In genomic region chr14:77721437-77721836, GRCh38 we compare ENCODE assay signal across 32 cellular contexts.
"Had no signal": no experiment of that assay in that cellular context is flagged by ENCODE, and none has a peak within 500 bp of the region (broad histone marks: within the 10 kb centered on the region; RNA-seq: fewer than 3 reads in every experiment).

No MANE protein-coding gene starts in this region.

- H3K27me3 Mint-ChIP-seq: activated B cell treated with CpG ODN at 0.5 μM for 24 hours; activated CD4-positive, alpha-beta memory T cell treated with anti-CD3 and anti-CD28 coated beads, Interleukin-2, amount 10 ng/mL, durations not matched to agents 7 days and 5 days; activated CD4-positive, alpha-beta T cell treated with anti-CD3 and anti-CD28 coated beads, Interleukin-2, amount 10 ng/mL, durations not matched to agents 24 days and 14 days; activated CD8-positive, alpha-beta memory T cell treated with anti-CD3 and anti-CD28 coated beads, Interleukin-2, amount 10 ng/mL, durations not matched to agents 7 days and 5 days; activated naive CD8-positive, alpha-beta T cell; activated T-helper 17 cell treated with anti-CD3 and anti-CD28 coated beads, Interleukin-2, amount 50 U/mL, for 72 hours; central memory CD8-positive, alpha-beta T cell; T-helper 17 cell had no signal

- ATAC-seq: activated CD4-positive, CD25-positive, alpha-beta regulatory T cell treated with anti-CD3 and anti-CD28 coated beads, Interleukin-2, amount 50 U/mL, for 24 hours; activated CD8-positive, alpha-beta memory T cell treated with anti-CD3 and anti-CD28 coated beads, Interleukin-2, amount 10 ng/mL, durations not matched to agents 7 days and 5 days; activated T-helper 17 cell treated with anti-CD3 and anti-CD28 coated beads, Interleukin-2, amount 50 U/mL, for 72 hours; esophagus mucosa; T-helper 17 cell had no signal

- H3K4me1 Mint-ChIP-seq: activated B cell treated with CpG ODN at 0.5 μM for 24 hours; activated CD4-positive, alpha-beta memory T cell treated with anti-CD3 and anti-CD28 coated beads, Interleukin-2, amount 10 ng/mL, durations not matched to agents 7 days and 5 days; activated T-helper 17 cell treated with anti-CD3 and anti-CD28 coated beads, Interleukin-2, amount 50 U/mL, for 72 hours; central memory CD8-positive, alpha-beta T cell had no signal

- H3K9me3 Mint-ChIP-seq: activated B cell treated with CpG ODN at 0.5 μM for 24 hours; activated CD4-positive, alpha-beta memory T cell treated with anti-CD3 and anti-CD28 coated beads, Interleukin-2, amount 10 ng/mL, durations not matched to agents 7 days and 5 days; activated CD4-positive, alpha-beta T cell treated with anti-CD3 and anti-CD28 coated beads, Interleukin-2, amount 10 ng/mL, durations not matched to agents 24 days and 14 days; activated T-helper 17 cell treated with anti-CD3 and anti-CD28 coated beads, Interleukin-2, amount 50 U/mL, for 72 hours; central memory CD8-positive, alpha-beta T cell; T-helper 2 cell treated with Interferon-gamma antibody and Interleukin-4, amounts not matched to agents 5 μg/mL and 100 μg/mL, for 36 hours had no signal

- H3K4me3 Mint-ChIP-seq: activated B cell treated with CpG ODN at 0.5 μM for 24 hours; activated CD4-positive, alpha-beta memory T cell treated with anti-CD3 and anti-CD28 coated beads, Interleukin-2, amount 10 ng/mL, durations not matched to agents 7 days and 5 days; activated CD4-positive, alpha-beta T cell treated with anti-CD3 and anti-CD28 coated beads, Interleukin-2, amount 10 ng/mL, durations not matched to agents 24 days and 14 days; activated CD8-positive, alpha-beta memory T cell treated with anti-CD3 and anti-CD28 coated beads, Interleukin-2, amount 10 ng/mL, durations not matched to agents 7 days and 5 days; activated naive CD8-positive, alpha-beta T cell; activated T-helper 17 cell treated with anti-CD3 and anti-CD28 coated beads, Interleukin-2, amount 50 U/mL, for 72 hours; central memory CD8-positive, alpha-beta T cell; T-helper 17 cell; T-helper 2 cell treated with Interferon-gamma antibody and Interleukin-4, amounts not matched to agents 5 μg/mL and 100 μg/mL, for 36 hours had no signal

- DNase-seq: activated B cell treated with CpG ODN at 0.5 μM for 24 hours; activated CD4-positive, alpha-beta memory T cell treated with anti-CD3 and anti-CD28 coated beads, Interleukin-2, amount 10 ng/mL, durations not matched to agents 7 days and 5 days; activated CD4-positive, alpha-beta T cell treated with anti-CD3 and anti-CD28 coated beads, Interleukin-2, amount 10 ng/mL, durations not matched to agents 24 days and 14 days; activated CD8-positive, alpha-beta memory T cell treated with anti-CD3 and anti-CD28 coated beads, Interleukin-2, amount 10 ng/mL, durations not matched to agents 7 days and 5 days; activated CD8-positive, alpha-beta memory T cell treated with anti-CD3 and anti-CD28 coated beads, Interleukin-2, amount 50 U/mL, for 4 hours; activated effector memory CD4-positive, alpha-beta T cell treated with Interleukin-2 at 50 U/mL for 16 hours; activated gamma-delta T cell treated with Interleukin-2 at 50 U/mL for 16 hours; activated naive CD4-positive, alpha-beta T cell treated with anti-CD3 and anti-CD28 coated beads, Interleukin-2, amount 50 U/mL, for 16 hours; activated naive CD4-positive, alpha-beta T cell treated with Interleukin-2 at 50 U/mL for 16 hours; activated T-cell treated with anti-CD3 and anti-CD28 coated beads, Interleukin-2, amount 50 U/mL, for 1 hour; amniotic stem cell; anterior cingulate cortex; brain microvascular endothelial cell; cortex of kidney; dermis blood vessel endothelial cell; effector CD4-positive, alpha-beta T cell; foreskin fibroblast; head of caudate nucleus; T-helper 1 cell; T-helper 17 cell; T1000; WERI-Rb-1 had no signal

- FAIRE-seq: astrocyte, bronchial epithelial cell, endometrium, frontal cortex had no signal

- H3K27ac Mint-ChIP-seq: activated B cell treated with CpG ODN at 0.5 μM for 24 hours; activated CD4-positive, alpha-beta memory T cell treated with anti-CD3 and anti-CD28 coated beads, Interleukin-2, amount 10 ng/mL, durations not matched to agents 7 days and 5 days; activated CD4-positive, alpha-beta T cell treated with anti-CD3 and anti-CD28 coated beads, Interleukin-2, amount 10 ng/mL, durations not matched to agents 24 days and 14 days; activated CD8-positive, alpha-beta memory T cell treated with anti-CD3 and anti-CD28 coated beads, Interleukin-2, amount 10 ng/mL, durations not matched to agents 7 days and 5 days; activated naive CD8-positive, alpha-beta T cell; activated T-helper 17 cell treated with anti-CD3 and anti-CD28 coated beads, Interleukin-2, amount 50 U/mL, for 72 hours; T-helper 2 cell treated with Interferon-gamma antibody and Interleukin-4, amounts not matched to agents 5 μg/mL and 100 μg/mL, for 36 hours had no signal

- H3K27ac ChIP-seq: brain microvascular endothelial cell, WERI-Rb-1 had no signal
